Comparison of ENCODE assay signal across 23 cellular contexts in genomic region chr5:61884242-61884855, GRCh38.
A peak's percentile ranks its signal among the peaks of the same experiment; 100 is the strongest.
DNase-seq lines count a peak whose midpoint lies in the region; ATAC-seq, FAIRE-seq and TF ChIP-seq lines count a peak whose summit lies in the region.
"Had no signal": no experiment of that assay in that cellular context is flagged by ENCODE, and none has a peak within 500 bp of the region (broad histone marks: within the 10 kb centered on the region; RNA-seq: fewer than 3 reads in every experiment).

No MANE protein-coding gene starts in this region.

- H3K4me3 ChIP-seq in SK-N-MC (peak overlapping the region; percentile 12; the same call in 1 of the 2 replicates), epithelial cell of esophagus (ENCODE audit: low read length) (no peak overlapping the region), sigmoid colon (no peak overlapping the region)
- H3K4me3 ChIP-seq: GM23338, SJCRH30 had no signal

- DNase-seq in SK-N-MC (ENCODE audit: low read depth, low spot score) = no peak
- DNase-seq in epithelial cell of esophagus (ENCODE audit: low read depth) = peak; percentile 14
- peak; percentile 92 for DNase-seq in kidney tubule cell (ENCODE audit: low spot score)
- peak; percentile 28 for DNase-seq in retina
- DNase-seq in HTR-8/SVneo (ENCODE audit: insufficient read length, low spot score) = no peak
- DNase-seq in sigmoid colon = no peak
- DNase-seq: BE2C, DMS53, GDM1, Kasumi-1, MM.1S, NCI-H1092, NCI-H1436 treated with DMSO at 0.1 percent for 48 hours, NCI-H2029, NCI-H2227 treated with DMSO at 0.1 percent for 48 hours, NCI-H524, OCI-M1, SJCRH30 had no signal

- ATAC-seq in HG03521 (IDR thresholded peaks at IDR 0.05; ENCODE audit: unreplicated experiment) = no peak
- ATAC-seq: GM23338 had no signal

- H3K9me3 ChIP-seq in SK-N-MC (ENCODE audit: low read depth, low read length) (no peaks in the 10 kb centered on the region), sigmoid colon (no peaks in the 10 kb centered on the region)
- H3K9me3 ChIP-seq: BE2C, SJCRH30 had no signal

- H3K27ac ChIP-seq in SK-N-MC = peak overlapping the region; percentile 75
- no peak overlapping the region for H3K27ac ChIP-seq in sigmoid colon
- H3K27ac ChIP-seq: SJCRH30 had no signal

- H3K27me3 ChIP-seq in sigmoid colon = no peaks in the 10 kb centered on the region
- H3K27me3 ChIP-seq: BE2C, SJCRH30 had no signal

- no peak for TF ChIP-seq POLR2A in sigmoid colon (IDR thresholded peaks at IDR 0.05)

- FAIRE-seq in HTR-8/SVneo (lab: Jason Lieb, UNC) = no peak
- FAIRE-seq: D721Med, GM18507, RCC 7860 had no signal

- intact Hi-C loops in sigmoid colon (cut with DNase I) = no loop called here

- H3K36me3 ChIP-seq in SK-N-MC (ENCODE audit: insufficient read depth, low read length) (no peaks in the 10 kb centered on the region), sigmoid colon (no peaks in the 10 kb centered on the region)
- H3K36me3 ChIP-seq: BE2C, SJCRH30 had no signal

- WGBS in sigmoid colon, 2 donors = 88 to 94% methylated on average over 7 of the region's 7 CpGs

- H3K4me1 ChIP-seq in sigmoid colon = peaks cover 0 to 18% (median 1%) of the 10 kb centered on the region in 4 donors
- H3K4me1 ChIP-seq: BE2C, SJCRH30 had no signal

- H3K9ac ChIP-seq in SK-N-MC (ENCODE audit: insufficient read length) = peak overlapping the region; percentile 19

- TF ChIP-seq CTCF in epithelial cell of esophagus (IDR thresholded peaks at IDR 0.05; ENCODE audit: insufficient read depth, low read depth, low read length, missing control alignments) (no peak), sigmoid colon (IDR thresholded peaks at IDR 0.05) (no peak)

- TF ChIP-seq EP300 in sigmoid colon (IDR thresholded peaks at IDR 0.05) = no peak

Comparison
In these comparisons a context has a peak if more than half of its experiments do, and no peak if none do; other contexts are left out.
1. DNase-seq: peak in epithelial cell of esophagus (single experiment), kidney tubule cell (single experiment) and retina (single experiment); none in SK-N-MC (single experiment), HTR-8/SVneo (single experiment) and sigmoid colon (single experiment).